Comparison of ENCODE assay signal across 8 cellular contexts in genomic region chr4:131774382-131774781, GRCh38.
DNase-seq lines count a peak whose midpoint lies in the region; ATAC-seq and TF ChIP-seq lines count a peak whose summit lies in the region.
"Not testable (repeated sequence)": the region's sequence is repeated elsewhere in the genome, so short reads cannot be mapped to it uniquely, and the experiment has no call there.

No MANE protein-coding gene starts in this region.

- intact Hi-C loops in mammary epithelial cell (cut with micrococcal nuclease), result not testable (repeated sequence)

- WGBS in mammary epithelial cell (ENCODE audit: low coverage, missing lambda C conversion rate), result 0% methylated on average over 3 of the region's 3 CpGs

- in situ Hi-C loops in mammary epithelial cell (cut with MboI; ENCODE audit: low sequenced_read_pairs in 2 of 2), result not testable (repeated sequence)

- not testable (repeated sequence) for TF ChIP-seq CTCF in AG10803 (conservative IDR thresholded peaks at IDR 0.05; ENCODE audit: low read length); mammary epithelial cell (conservative IDR thresholded peaks at IDR 0.05 in 1 of 2, IDR thresholded peaks at IDR 0.05 in 1 of 2; ENCODE audit: extremely low read depth in 1 of 2, insufficient read depth in 1 of 2, low read depth in 1 of 2, low read length in 2 of 2); fibroblast of pulmonary artery (IDR thresholded peaks at IDR 0.05; ENCODE audit: low read length, missing control alignments)

- not testable (repeated sequence) for ATAC-seq in SK-N-SH treated with all-trans-retinoic acid at 6 μM for 48 hours

- not testable (repeated sequence) for BruUV-seq in mammary epithelial cell (replicated peaks; lab: Mats Ljungman, UMichigan)

- DNase-seq in AG10803 (ENCODE audit: low read depth), result peak; percentile 86
- peak; percentile 85 for DNase-seq in HCEC 1CT
- DNase-seq in NCI-H1048 (lab: John Stamatoyannopoulos, UW), result peak; percentile 58
- DNase-seq in mammary epithelial cell, result peak; percentile 84
- peak; percentile 77 for DNase-seq in fibroblast of pulmonary artery (ENCODE audit: low read depth)
- DNase-seq in left kidney (ENCODE audit: low read depth, low spot score), result peak; percentile 0
- DNase-seq in stromal cell of bone marrow (ENCODE audit: low read depth), result peak; percentile 64

- H3K4me1 ChIP-seq in mammary epithelial cell (ENCODE audit: insufficient read depth, low read length), result not testable (repeated sequence)

- CTCF ChIA-PET in mammary epithelial cell (lab: Charles Lee; ENCODE audit: low non-redundant PET), result not testable (repeated sequence)

- peak overlapping the region; percentile 53 for H2AFZ ChIP-seq in mammary epithelial cell (ENCODE audit: low read depth, low read length)

- H3K4me2 ChIP-seq in mammary epithelial cell (ENCODE audit: insufficient read depth, low read depth, low read length), result not testable (repeated sequence)

- dilution Hi-C loops in mammary epithelial cell (cut with HindIII; ENCODE audit: low sequenced_read_pairs), result not testable (repeated sequence)

- H3K27me3 ChIP-seq in mammary epithelial cell (ENCODE audit: insufficient read depth, low read length), result not testable (repeated sequence)

- H3K79me2 ChIP-seq in mammary epithelial cell (ENCODE audit: insufficient read depth, low read length), result not testable (repeated sequence)

- H3K36me3 ChIP-seq in mammary epithelial cell (ENCODE audit: insufficient read depth, low read length), result not testable (repeated sequence)

- not testable (repeated sequence) for H4K20me1 ChIP-seq in mammary epithelial cell (ENCODE audit: insufficient read depth, low read length)

- H3K27ac ChIP-seq in mammary epithelial cell (ENCODE audit: insufficient read depth, low read depth, low read length), result not testable (repeated sequence)

- H3K9ac ChIP-seq in mammary epithelial cell (ENCODE audit: insufficient read depth, low read length), result not testable (repeated sequence)

- not testable (repeated sequence) for H3K4me3 ChIP-seq in AG10803 (ENCODE audit: low read length); mammary epithelial cell (replicated peaks in 1 of 3; ENCODE audit: insufficient read depth in 1 of 3, low read depth in 2 of 3, low read length in 3 of 3); fibroblast of pulmonary artery (replicated peaks; ENCODE audit: low read depth, low read length)

- H3K9me3 ChIP-seq in mammary epithelial cell (replicated peaks; ENCODE audit: insufficient read depth, low read length), result not testable (repeated sequence)

TF ChIP-seq in SK-N-SH treated with all-trans-retinoic acid at 6 μM for 48 hours, 23 proteins besides CTCF, POLR2A, EP300 and RAD21:
- TF ChIP-seq TCF4 (CRISPR knock-in tag; IDR thresholded peaks at IDR 0.05; ENCODE audit: borderline replicate concordance), result peak; percentile 63; the same call in 1 of the 2 replicates
- TF ChIP-seq, protein P1, sequence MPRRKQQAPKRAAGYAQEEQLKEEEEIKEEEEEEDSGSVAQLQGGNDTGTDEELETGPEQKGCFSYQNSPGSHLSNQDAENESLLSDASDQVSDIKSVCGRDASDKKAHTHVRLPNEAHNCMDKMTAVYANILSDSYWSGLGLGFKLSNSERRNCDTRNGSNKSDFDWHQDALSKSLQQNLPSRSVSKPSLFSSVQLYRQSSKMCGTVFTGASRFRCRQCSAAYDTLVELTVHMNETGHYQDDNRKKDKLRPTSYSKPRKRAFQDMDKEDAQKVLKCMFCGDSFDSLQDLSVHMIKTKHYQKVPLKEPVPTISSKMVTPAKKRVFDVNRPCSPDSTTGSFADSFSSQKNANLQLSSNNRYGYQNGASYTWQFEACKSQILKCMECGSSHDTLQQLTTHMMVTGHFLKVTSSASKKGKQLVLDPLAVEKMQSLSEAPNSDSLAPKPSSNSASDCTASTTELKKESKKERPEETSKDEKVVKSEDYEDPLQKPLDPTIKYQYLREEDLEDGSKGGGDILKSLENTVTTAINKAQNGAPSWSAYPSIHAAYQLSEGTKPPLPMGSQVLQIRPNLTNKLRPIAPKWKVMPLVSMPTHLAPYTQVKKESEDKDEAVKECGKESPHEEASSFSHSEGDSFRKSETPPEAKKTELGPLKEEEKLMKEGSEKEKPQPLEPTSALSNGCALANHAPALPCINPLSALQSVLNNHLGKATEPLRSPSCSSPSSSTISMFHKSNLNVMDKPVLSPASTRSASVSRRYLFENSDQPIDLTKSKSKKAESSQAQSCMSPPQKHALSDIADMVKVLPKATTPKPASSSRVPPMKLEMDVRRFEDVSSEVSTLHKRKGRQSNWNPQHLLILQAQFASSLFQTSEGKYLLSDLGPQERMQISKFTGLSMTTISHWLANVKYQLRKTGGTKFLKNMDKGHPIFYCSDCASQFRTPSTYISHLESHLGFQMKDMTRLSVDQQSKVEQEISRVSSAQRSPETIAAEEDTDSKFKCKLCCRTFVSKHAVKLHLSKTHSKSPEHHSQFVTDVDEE (CRISPR knock-in tag; IDR thresholded peaks at IDR 0.05), result 0 out of 2 replicates have a peak, but pooled peaks have one; percentile 37
- peak; percentile 65 for TF ChIP-seq ISL1 (CRISPR knock-in tag; IDR thresholded peaks at IDR 0.05)

Comparison
In these comparisons a context has a peak if more than half of its experiments do, and no peak if none do; other contexts are left out.
1. DNase-seq: peak in every context shown above with its lines; median percentile 86 in AG10803; 85 in HCEC 1CT; 84 in mammary epithelial cell; 77 in fibroblast of pulmonary artery; 64 in stromal cell of bone marrow; 58 in NCI-H1048; 0 in left kidney.